Comparison of ENCODE assay signal across 1 cellular context in genomic region chr5:151081426-151082273, GRCh38.
TF ChIP-seq lines count a peak whose summit lies in the region.

No MANE protein-coding gene starts in this region.

TF ChIP-seq in GM23338, 12 proteins besides CTCF, POLR2A, EP300 and RAD21 (continued from another document):
- TF ChIP-seq ZNF462 (CRISPR knock-in tag; IDR thresholded peaks at IDR 0.05) (no peak), ETS1 (IDR thresholded peaks at IDR 0.05) (no peak)
